ENCODE assay signal across 8 cellular contexts in genomic region chr22:43088979-43089717, GRCh38. TPM values are rescaled to one million over a fixed set of nuclear protein-coding genes. Genes with fewer than 3 reads are reported as not detected.
DNase-seq lines count a peak whose midpoint lies in the region; ATAC-seq and TF ChIP-seq lines count a peak whose summit lies in the region.

TSS of gene TTLL1 (minus strand) at chr22:43089391. CDS start at chr22:43075586, 13,805 bp downstream.

- H3K27me3 ChIP-seq in adipocyte (replicated peaks; ENCODE audit: control insufficient read depth, insufficient read depth, low read length) (no peaks in the 10 kb centered on the region), heart right ventricle (no peaks in the 10 kb centered on the region), upper lobe of right lung (no peaks in the 10 kb centered on the region)

- H3K36me3 ChIP-seq in HEK293 (ENCODE audit: control insufficient read depth in 2 of 2, insufficient read depth in 1 of 2, low read length in 2 of 2) = no peaks in the 10 kb centered on the region; a peak in 1 of 3 replicates
- no peaks in the 10 kb centered on the region for H3K36me3 ChIP-seq in adipocyte (ENCODE audit: control insufficient read depth, insufficient read depth, low read length, severe bottlenecking)
- no peaks in the 10 kb centered on the region for H3K36me3 ChIP-seq in heart right ventricle
- no peaks in the 10 kb centered on the region for H3K36me3 ChIP-seq in upper lobe of right lung

- peaks cover 4% of the 10 kb centered on the region for H3K36me3 Mint-ChIP-seq in progenitor cell of endocrine pancreas (ENCODE audit: insufficient read depth)

- peak within 1 kb of the TSS; percentile 82 for H3K9ac ChIP-seq in adipocyte (ENCODE audit: low read length)

- H3K9me3 ChIP-seq in HEK293 (ENCODE audit: control insufficient read depth, insufficient read depth, low read depth, low read length) (no peaks in the 10 kb centered on the region), adipocyte (ENCODE audit: control insufficient read depth, low read length) (no peaks in the 10 kb centered on the region), heart right ventricle (no peaks in the 10 kb centered on the region), upper lobe of right lung (no peaks in the 10 kb centered on the region)

- no peaks in the 10 kb centered on the region for H3K27me3 Mint-ChIP-seq in progenitor cell of endocrine pancreas

- H3K9me3 Mint-ChIP-seq in progenitor cell of endocrine pancreas (ENCODE audit: low read depth) = no peaks in the 10 kb centered on the region

- no peak; the same call in none of the 2 replicates for TF ChIP-seq CTCF in HEK293 (tag by site-specific recombination; IDR thresholded peaks at IDR 0.05)
- peak in 3 of 9 donors; percentile 6 to 27 (median 14) for TF ChIP-seq CTCF in heart right ventricle (IDR thresholded peaks at IDR 0.05)
- no peak for TF ChIP-seq CTCF in progenitor cell of endocrine pancreas (IDR thresholded peaks at IDR 0.05; ENCODE audit: unreplicated experiment)
- peak; percentile 12 for TF ChIP-seq CTCF in upper lobe of right lung (IDR thresholded peaks at IDR 0.05)

- POLR2A ChIA-PET in HEK293 (lab: Yijun Ruan, JAX) = no interaction called here

- no peaks in the 10 kb centered on the region for H3K4me1 Mint-ChIP-seq in progenitor cell of endocrine pancreas (ENCODE audit: low read depth)

- intact Hi-C loops in heart right ventricle (cut with DNase I) = loop anchor here in 3 of 10 donors (5.0 to 10.0 kb wide), 3 partner anchors 56 to 224 kb away; partner anchors contain the start of gene MCAT (in 1 of the 3)
- intact Hi-C loops in upper lobe of right lung (cut with DNase I) = no loop called here

- WGBS in heart right ventricle, 2 donors = 4 to 5% methylated on average over 64 of the region's 64 CpGs

- ATAC-seq in heart right ventricle (peak; percentile 91 to 96 (median 95)), upper lobe of right lung (peak; percentile 97)

- H3K27ac Mint-ChIP-seq in progenitor cell of endocrine pancreas = peak within 1 kb of the TSS; percentile 27

- H3K4me1 ChIP-seq in HEK293 (ENCODE audit: control insufficient read depth, insufficient read depth, low read length) = no peaks in the 10 kb centered on the region
- no peaks in the 10 kb centered on the region for H3K4me1 ChIP-seq in adipocyte (ENCODE audit: control insufficient read depth, insufficient read depth, low read length)
- H3K4me1 ChIP-seq in heart right ventricle = peaks cover 0 to 37% (median 15%) of the 10 kb centered on the region in 9 donors
- peaks cover 10% of the 10 kb centered on the region for H3K4me1 ChIP-seq in upper lobe of right lung

- CTCF ChIA-PET in HEK293 (lab: Yijun Ruan, JAX) = interaction anchor here (0.7 kb wide), 1 partner anchor 221 kb away, joined by 3 read pairs; no protein-coding TSS in a partner anchor

- H3K27ac ChIP-seq in HEK293 (ENCODE audit: extremely low read depth, low read depth, low read length) (peak within 1 kb of the TSS; percentile 45), heart right ventricle (peak within 1 kb of the TSS in 9 of 10 donors; percentile 40 to 83 (median 71)), upper lobe of right lung (peak within 1 kb of the TSS; percentile 60)

- DNase-seq in GF-D8 (lab: John Stamatoyannopoulos, UW) (peak; percentile 59), NCI-H1092 (lab: John Stamatoyannopoulos, UW) (peak; percentile 8), SW 1271 (lab: John Stamatoyannopoulos, UW) (peak; percentile 44 to 84), adipocyte (ENCODE audit: low read depth) (peak; percentile 93), heart right ventricle (peak; percentile 88 to 91), progenitor cell of endocrine pancreas (ENCODE audit: low spot score, unreplicated experiment) (peak; percentile 81), upper lobe of right lung (peak; percentile 96)

- H3K4me3 ChIP-seq in HEK293 (ENCODE audit: low read depth, low read length) (peak within 1 kb of the TSS; percentile 73), adipocyte (ENCODE audit: low read length) (peak within 1 kb of the TSS; percentile 82), heart right ventricle (peak within 1 kb of the TSS; percentile 51 to 100 (median 80)), upper lobe of right lung (peak within 1 kb of the TSS; percentile 91)

- peak within 1 kb of the TSS; percentile 77 for H3K4me3 Mint-ChIP-seq in progenitor cell of endocrine pancreas (ENCODE audit: low read depth)

TF ChIP-seq in HEK293, 187 proteins besides CTCF, POLR2A, EP300 and RAD21 (continues in another document):
- TF ChIP-seq ZNF132 (tag by site-specific recombination; IDR thresholded peaks at IDR 0.05; ENCODE audit: borderline replicate concordance) (no peak), SCRT1 (tag by site-specific recombination; IDR thresholded peaks at IDR 0.05; ENCODE audit: borderline replicate concordance) (peak; percentile 61; the same call in 1 of the 2 replicates), ZBTB8A (tag by site-specific recombination; IDR thresholded peaks at IDR 0.05) (peak; percentile 93), FEZF1 (tag by site-specific recombination; IDR thresholded peaks at IDR 0.05) (no peak), ZIC2 (tag by site-specific recombination; IDR thresholded peaks at IDR 0.05) (peak; percentile 69), ZNF48 (tag by site-specific recombination; IDR thresholded peaks at IDR 0.05) (no peak), GFI1B (tag by site-specific recombination; IDR thresholded peaks at IDR 0.05) (no peak), ZSCAN23 (tag by site-specific recombination; IDR thresholded peaks at IDR 0.05) (peak; percentile 76; the same call in 1 of the 2 replicates), PRDM1 (tag by site-specific recombination; IDR thresholded peaks at IDR 0.05) (peak; percentile 62; the same call in 1 of the 2 replicates), ZNF623 (tag by site-specific recombination; IDR thresholded peaks at IDR 0.05) (peak; percentile 5; the same call in 1 of the 2 replicates), ZNF239 (tag by site-specific recombination; IDR thresholded peaks at IDR 0.05) (no peak), HOXD13 (CRISPR knock-in tag; IDR thresholded peaks at IDR 0.05; ENCODE audit: borderline replicate concordance) (no peak), ZXDB (tag by site-specific recombination; IDR thresholded peaks at IDR 0.05) (peak; percentile 70; the same call in 1 of the 2 replicates), ZNF19 (tag by site-specific recombination; IDR thresholded peaks at IDR 0.05; ENCODE audit: low read depth) (no peak), ZNF138 (tag by site-specific recombination; IDR thresholded peaks at IDR 0.05; ENCODE audit: borderline replicate concordance) (no peak), ZNF266 (tag by site-specific recombination; IDR thresholded peaks at IDR 0.05; ENCODE audit: low read depth) (no peak), ZNF571 (tag by site-specific recombination; IDR thresholded peaks at IDR 0.05) (no peak), ATF2 (tag by site-specific recombination; IDR thresholded peaks at IDR 0.05; ENCODE audit: low read depth) (0 out of 2 replicates have a peak, but pooled peaks have one; percentile 19), ZNF146 (tag by site-specific recombination; IDR thresholded peaks at IDR 0.05) (no peak), KLF7 (tag by site-specific recombination; IDR thresholded peaks at IDR 0.05; ENCODE audit: borderline replicate concordance) (peak; percentile 76; the same call in 1 of the 2 replicates), ZNF785 (tag by site-specific recombination; IDR thresholded peaks at IDR 0.05) (peak; percentile 77; the same call in 1 of the 2 replicates)

RNA-seq across cellular contexts. Expression of gene TTLL1, which starts in this region (rescaled TPM):
- 10 to 100 TPM in 7 of 10 donors, 1 to 10 TPM in 3; 7.2 to 14.5 (median 11.0) TPM for total RNA-seq in heart right ventricle
- polyA plus RNA-seq in heart right ventricle = 1 to 10 TPM; 4.5 to 5.7 TPM
- total RNA-seq in progenitor cell of endocrine pancreas = 11.9 and 12.4 TPM in 2 replicates
- total RNA-seq in upper lobe of right lung = 5.1 TPM

Comparison
In these comparisons a context has a peak if more than half of its experiments do, and no peak if none do; other contexts are left out.
1. Peak in every context shown above with its lines: DNase-seq, ATAC-seq, H3K4me3 ChIP-seq and H3K27ac ChIP-seq.
2. DNase-seq: peak in every context shown above with its lines; median percentile 96 in upper lobe of right lung; 93 in adipocyte; 90 in heart right ventricle; 81 in progenitor cell of endocrine pancreas; 64 in SW 1271; 59 in GF-D8; 8 in NCI-H1092.